ENCODE assay signal across 1 cellular context in genomic region chr1:205227584-205228006, GRCh38.
TF ChIP-seq lines count a peak whose summit lies in the region.

A gene with protein sequence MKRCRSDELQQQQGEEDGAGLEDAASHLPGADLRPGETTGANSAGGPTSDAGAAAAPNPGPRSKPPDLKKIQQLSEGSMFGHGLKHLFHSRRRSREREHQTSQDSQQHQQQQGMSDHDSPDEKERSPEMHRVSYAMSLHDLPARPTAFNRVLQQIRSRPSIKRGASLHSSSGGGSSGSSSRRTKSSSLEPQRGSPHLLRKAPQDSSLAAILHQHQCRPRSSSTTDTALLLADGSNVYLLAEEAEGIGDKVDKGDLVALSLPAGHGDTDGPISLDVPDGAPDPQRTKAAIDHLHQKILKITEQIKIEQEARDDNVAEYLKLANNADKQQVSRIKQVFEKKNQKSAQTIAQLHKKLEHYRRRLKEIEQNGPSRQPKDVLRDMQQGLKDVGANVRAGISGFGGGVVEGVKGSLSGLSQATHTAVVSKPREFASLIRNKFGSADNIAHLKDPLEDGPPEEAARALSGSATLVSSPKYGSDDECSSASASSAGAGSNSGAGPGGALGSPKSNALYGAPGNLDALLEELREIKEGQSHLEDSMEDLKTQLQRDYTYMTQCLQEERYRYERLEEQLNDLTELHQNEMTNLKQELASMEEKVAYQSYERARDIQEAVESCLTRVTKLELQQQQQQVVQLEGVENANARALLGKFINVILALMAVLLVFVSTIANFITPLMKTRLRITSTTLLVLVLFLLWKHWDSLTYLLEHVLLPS (plus strand): TSS chr1:205227946. CDS start chr1:205228565, 619 bp downstream.

TF ChIP-seq in HEK293, 187 proteins besides CTCF, POLR2A, EP300 and RAD21 (continued from another document and continues in another):
- no peak for TF ChIP-seq ZNF324 (tag by site-specific recombination; IDR thresholded peaks at IDR 0.05)
- no peak for TF ChIP-seq OSR2 (tag by site-specific recombination; IDR thresholded peaks at IDR 0.05)
- no peak for TF ChIP-seq SCRT2 (tag by site-specific recombination; IDR thresholded peaks at IDR 0.05)
- no peak for TF ChIP-seq ZNF26 (tag by site-specific recombination; IDR thresholded peaks at IDR 0.05)
- no peak for TF ChIP-seq SALL2 (tag by site-specific recombination; IDR thresholded peaks at IDR 0.05; ENCODE audit: borderline replicate concordance)
- TF ChIP-seq TSHZ1 (tag by site-specific recombination; IDR thresholded peaks at IDR 0.05; ENCODE audit: borderline replicate concordance): no peak
- TF ChIP-seq ZNF670 (tag by site-specific recombination; IDR thresholded peaks at IDR 0.05; ENCODE audit: low read depth): no peak
- no peak for TF ChIP-seq ZFP69B (tag by site-specific recombination; IDR thresholded peaks at IDR 0.05)
- TF ChIP-seq ZNF274 (IDR thresholded peaks at IDR 0.05; ENCODE audit: low read length): no peak
- no peak for TF ChIP-seq ZNF274 (tag by site-specific recombination; IDR thresholded peaks at IDR 0.05; ENCODE audit: borderline replicate concordance)
- TF ChIP-seq FEZF1 (tag by site-specific recombination; IDR thresholded peaks at IDR 0.05): no peak
- no peak for TF ChIP-seq ZFP41 (tag by site-specific recombination; IDR thresholded peaks at IDR 0.05; ENCODE audit: borderline replicate concordance)
- TF ChIP-seq GLIS2 (tag by site-specific recombination; IDR thresholded peaks at IDR 0.05): peak; percentile 80
- TF ChIP-seq ZNF843 (tag by site-specific recombination; IDR thresholded peaks at IDR 0.05): no peak
- TF ChIP-seq ZNF112 (tag by site-specific recombination; IDR thresholded peaks at IDR 0.05): no peak
- TF ChIP-seq PRDM4 (tag by site-specific recombination; IDR thresholded peaks at IDR 0.05): no peak
- no peak for TF ChIP-seq ZNF629 (tag by site-specific recombination; IDR thresholded peaks at IDR 0.05)
- TF ChIP-seq ZSCAN5A (tag by site-specific recombination; IDR thresholded peaks at IDR 0.05): no peak
- TF ChIP-seq ZNF544 (tag by site-specific recombination; IDR thresholded peaks at IDR 0.05): no peak
- peak; percentile 72 for TF ChIP-seq ZBTB10 (tag by site-specific recombination; IDR thresholded peaks at IDR 0.05)
- TF ChIP-seq ZNF792 (tag by site-specific recombination; IDR thresholded peaks at IDR 0.05): no peak
- TF ChIP-seq ZBTB26 (tag by site-specific recombination; optimal IDR thresholded peaks at IDR 0.05): peak; percentile 87
- TF ChIP-seq ZNF335 (tag by site-specific recombination; conservative IDR thresholded peaks at IDR 0.05): no peak
- no peak for TF ChIP-seq ZNF19 (tag by site-specific recombination; IDR thresholded peaks at IDR 0.05; ENCODE audit: low read depth)
- TF ChIP-seq, protein P1, sequence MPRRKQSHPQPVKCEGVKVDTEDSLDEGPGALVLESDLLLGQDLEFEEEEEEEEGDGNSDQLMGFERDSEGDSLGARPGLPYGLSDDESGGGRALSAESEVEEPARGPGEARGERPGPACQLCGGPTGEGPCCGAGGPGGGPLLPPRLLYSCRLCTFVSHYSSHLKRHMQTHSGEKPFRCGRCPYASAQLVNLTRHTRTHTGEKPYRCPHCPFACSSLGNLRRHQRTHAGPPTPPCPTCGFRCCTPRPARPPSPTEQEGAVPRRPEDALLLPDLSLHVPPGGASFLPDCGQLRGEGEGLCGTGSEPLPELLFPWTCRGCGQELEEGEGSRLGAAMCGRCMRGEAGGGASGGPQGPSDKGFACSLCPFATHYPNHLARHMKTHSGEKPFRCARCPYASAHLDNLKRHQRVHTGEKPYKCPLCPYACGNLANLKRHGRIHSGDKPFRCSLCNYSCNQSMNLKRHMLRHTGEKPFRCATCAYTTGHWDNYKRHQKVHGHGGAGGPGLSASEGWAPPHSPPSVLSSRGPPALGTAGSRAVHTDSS (tag by site-specific recombination; IDR thresholded peaks at IDR 0.05): no peak
- peak; percentile 13; the same call in 1 of the 2 replicates for TF ChIP-seq INSM2 (tag by site-specific recombination; IDR thresholded peaks at IDR 0.05)
- no peak for TF ChIP-seq ZSCAN18 (tag by site-specific recombination; IDR thresholded peaks at IDR 0.05)
- no peak for TF ChIP-seq ZSCAN16 (tag by site-specific recombination; IDR thresholded peaks at IDR 0.05)
- TF ChIP-seq ZBTB49 (tag by site-specific recombination; IDR thresholded peaks at IDR 0.05; ENCODE audit: low read depth): no peak
